ENCODE assay signal across 2 cellular contexts in the genomic region with DNA sequence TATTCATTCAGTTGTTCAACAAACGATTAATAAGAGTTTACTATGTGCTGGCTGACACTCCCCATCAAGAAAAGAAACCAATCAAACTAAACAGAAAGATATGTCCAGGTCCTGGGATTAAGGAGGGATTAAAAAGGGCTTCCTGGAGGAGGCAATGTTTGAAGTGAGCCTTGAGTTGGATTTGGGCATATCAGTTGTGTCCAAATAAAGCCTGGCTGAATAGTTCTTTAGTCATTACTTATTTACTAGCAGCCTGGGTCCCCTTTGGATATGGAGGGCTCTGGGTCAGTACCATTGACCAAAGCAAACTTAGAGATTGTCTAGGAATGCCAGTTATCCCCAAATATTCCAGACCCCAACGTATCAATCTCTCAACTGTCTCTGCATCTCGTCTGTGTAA.
TF ChIP-seq lines count a peak whose summit lies in the region.

No MANE protein-coding gene starts in this region.

TF ChIP-seq in SK-N-SH, 30 proteins besides CTCF, POLR2A, EP300 and RAD21 (continued from another document):
- TF ChIP-seq, protein P1, sequence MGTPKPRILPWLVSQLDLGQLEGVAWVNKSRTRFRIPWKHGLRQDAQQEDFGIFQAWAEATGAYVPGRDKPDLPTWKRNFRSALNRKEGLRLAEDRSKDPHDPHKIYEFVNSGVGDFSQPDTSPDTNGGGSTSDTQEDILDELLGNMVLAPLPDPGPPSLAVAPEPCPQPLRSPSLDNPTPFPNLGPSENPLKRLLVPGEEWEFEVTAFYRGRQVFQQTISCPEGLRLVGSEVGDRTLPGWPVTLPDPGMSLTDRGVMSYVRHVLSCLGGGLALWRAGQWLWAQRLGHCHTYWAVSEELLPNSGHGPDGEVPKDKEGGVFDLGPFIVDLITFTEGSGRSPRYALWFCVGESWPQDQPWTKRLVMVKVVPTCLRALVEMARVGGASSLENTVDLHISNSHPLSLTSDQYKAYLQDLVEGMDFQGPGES (IDR thresholded peaks at IDR 0.05; ENCODE audit: low read depth, low read length): no peak
- no peak for TF ChIP-seq POLR2AphosphoS5 (IDR thresholded peaks at IDR 0.05; ENCODE audit: low read depth, low read length)

TF ChIP-seq in SK-N-SH treated with all-trans-retinoic acid at 6 μM for 48 hours, 23 proteins besides CTCF, POLR2A, EP300 and RAD21 (continued from another document):
- TF ChIP-seq, protein P2, sequence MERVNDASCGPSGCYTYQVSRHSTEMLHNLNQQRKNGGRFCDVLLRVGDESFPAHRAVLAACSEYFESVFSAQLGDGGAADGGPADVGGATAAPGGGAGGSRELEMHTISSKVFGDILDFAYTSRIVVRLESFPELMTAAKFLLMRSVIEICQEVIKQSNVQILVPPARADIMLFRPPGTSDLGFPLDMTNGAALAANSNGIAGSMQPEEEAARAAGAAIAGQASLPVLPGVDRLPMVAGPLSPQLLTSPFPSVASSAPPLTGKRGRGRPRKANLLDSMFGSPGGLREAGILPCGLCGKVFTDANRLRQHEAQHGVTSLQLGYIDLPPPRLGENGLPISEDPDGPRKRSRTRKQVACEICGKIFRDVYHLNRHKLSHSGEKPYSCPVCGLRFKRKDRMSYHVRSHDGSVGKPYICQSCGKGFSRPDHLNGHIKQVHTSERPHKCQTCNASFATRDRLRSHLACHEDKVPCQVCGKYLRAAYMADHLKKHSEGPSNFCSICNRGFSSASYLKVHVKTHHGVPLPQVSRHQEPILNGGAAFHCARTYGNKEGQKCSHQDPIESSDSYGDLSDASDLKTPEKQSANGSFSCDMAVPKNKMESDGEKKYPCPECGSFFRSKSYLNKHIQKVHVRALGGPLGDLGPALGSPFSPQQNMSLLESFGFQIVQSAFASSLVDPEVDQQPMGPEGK (CRISPR knock-in tag; IDR thresholded peaks at IDR 0.05; ENCODE audit: borderline replicate concordance): no peak
- TF ChIP-seq ESRRG (CRISPR knock-in tag; IDR thresholded peaks at IDR 0.05) (no peak), CSDC2 (CRISPR knock-in tag; IDR thresholded peaks at IDR 0.05) (no peak)
- TF ChIP-seq, protein P3, sequence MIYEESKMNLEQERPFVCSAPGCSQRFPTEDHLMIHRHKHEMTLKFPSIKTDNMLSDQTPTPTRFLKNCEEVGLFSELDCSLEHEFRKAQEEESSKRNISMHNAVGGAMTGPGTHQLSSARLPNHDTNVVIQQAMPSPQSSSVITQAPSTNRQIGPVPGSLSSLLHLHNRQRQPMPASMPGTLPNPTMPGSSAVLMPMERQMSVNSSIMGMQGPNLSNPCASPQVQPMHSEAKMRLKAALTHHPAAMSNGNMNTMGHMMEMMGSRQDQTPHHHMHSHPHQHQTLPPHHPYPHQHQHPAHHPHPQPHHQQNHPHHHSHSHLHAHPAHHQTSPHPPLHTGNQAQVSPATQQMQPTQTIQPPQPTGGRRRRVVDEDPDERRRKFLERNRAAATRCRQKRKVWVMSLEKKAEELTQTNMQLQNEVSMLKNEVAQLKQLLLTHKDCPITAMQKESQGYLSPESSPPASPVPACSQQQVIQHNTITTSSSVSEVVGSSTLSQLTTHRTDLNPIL (CRISPR knock-in tag; IDR thresholded peaks at IDR 0.05; ENCODE audit: low read depth): no peak
- TF ChIP-seq, protein P4, sequence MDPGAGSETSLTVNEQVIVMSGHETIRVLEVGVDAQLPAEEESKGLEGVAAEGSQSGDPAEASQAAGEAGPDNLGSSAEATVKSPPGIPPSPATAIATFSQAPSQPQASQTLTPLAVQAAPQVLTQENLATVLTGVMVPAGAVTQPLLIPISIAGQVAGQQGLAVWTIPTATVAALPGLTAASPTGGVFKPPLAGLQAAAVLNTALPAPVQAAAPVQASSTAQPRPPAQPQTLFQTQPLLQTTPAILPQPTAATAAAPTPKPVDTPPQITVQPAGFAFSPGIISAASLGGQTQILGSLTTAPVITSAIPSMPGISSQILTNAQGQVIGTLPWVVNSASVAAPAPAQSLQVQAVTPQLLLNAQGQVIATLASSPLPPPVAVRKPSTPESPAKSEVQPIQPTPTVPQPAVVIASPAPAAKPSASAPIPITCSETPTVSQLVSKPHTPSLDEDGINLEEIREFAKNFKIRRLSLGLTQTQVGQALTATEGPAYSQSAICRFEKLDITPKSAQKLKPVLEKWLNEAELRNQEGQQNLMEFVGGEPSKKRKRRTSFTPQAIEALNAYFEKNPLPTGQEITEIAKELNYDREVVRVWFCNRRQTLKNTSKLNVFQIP (CRISPR knock-in tag; IDR thresholded peaks at IDR 0.05; ENCODE audit: borderline replicate concordance, low read depth): no peak
